Comparison of ENCODE assay signal across 1 cellular context in genomic region chr11:67345949-67346819, GRCh38.
TF ChIP-seq lines count a peak whose summit lies in the region.

No MANE protein-coding gene starts in this region.

TF ChIP-seq in GM23338, 12 proteins besides CTCF, POLR2A, EP300 and RAD21 (continued from another document):
- no peak for TF ChIP-seq ZNF462 (CRISPR knock-in tag; IDR thresholded peaks at IDR 0.05)
- no peak for TF ChIP-seq POLR2AphosphoS5 (IDR thresholded peaks at IDR 0.05; ENCODE audit: low read depth)
- no peak for TF ChIP-seq ZNF331 (CRISPR knock-in tag; IDR thresholded peaks at IDR 0.05; ENCODE audit: low read depth)
- no peak for TF ChIP-seq JUNB (IDR thresholded peaks at IDR 0.05; ENCODE audit: unreplicated experiment)
- TF ChIP-seq CREB1 (CRISPR knock-in tag; IDR thresholded peaks at IDR 0.05; ENCODE audit: low read depth), result no peak
- TF ChIP-seq NANOG (IDR thresholded peaks at IDR 0.05; ENCODE audit: borderline replicate concordance), result no peak
- TF ChIP-seq REST (IDR thresholded peaks at IDR 0.05; ENCODE audit: unreplicated experiment), result no peak
- no peak for TF ChIP-seq ETS1 (IDR thresholded peaks at IDR 0.05)
- TF ChIP-seq STAT1 (IDR thresholded peaks at IDR 0.05; ENCODE audit: unreplicated experiment), result no peak
- no peak for TF ChIP-seq ZNF114 (CRISPR knock-in tag; IDR thresholded peaks at IDR 0.05)
- no peak for TF ChIP-seq EZH2 (IDR thresholded peaks at IDR 0.05; ENCODE audit: low read depth, unreplicated experiment)
TF ChIP-seq in GM23338: peak in this region for 0.
